In the genomic region with DNA sequence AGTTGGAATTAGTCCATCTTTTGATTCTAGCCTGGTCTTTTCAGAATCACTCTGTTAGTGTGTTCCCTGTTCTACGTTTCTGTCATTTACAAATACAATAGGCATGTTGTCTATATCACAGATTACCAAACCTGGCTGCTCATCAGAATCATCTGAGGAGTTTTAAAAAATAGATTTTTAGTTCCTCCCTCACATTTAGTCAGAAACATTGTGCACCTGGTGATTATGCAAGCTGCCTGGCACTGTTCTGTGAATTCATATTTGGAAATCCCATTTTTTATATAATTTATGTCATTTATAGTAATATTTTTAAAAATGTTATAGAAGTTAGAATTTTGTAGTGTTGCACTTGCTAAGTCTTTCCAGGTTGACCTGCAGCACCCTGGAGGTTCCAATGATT, we compare ENCODE assay signal across 15 cellular contexts.
DNase-seq lines count a peak whose midpoint lies in the region; ATAC-seq and TF ChIP-seq lines count a peak whose summit lies in the region.
"Had no signal": no experiment of that assay in that cellular context is flagged by ENCODE, and none has a peak within 500 bp of the region (broad histone marks: within the 10 kb centered on the region; RNA-seq: fewer than 3 reads in every experiment).

No MANE protein-coding gene starts in this region.

- peaks cover 6% of the 10 kb centered on the region for H3K9me3 Mint-ChIP-seq in activated naive CD4-positive, alpha-beta T cell treated with anti-CD3 and anti-CD28 coated beads, Interleukin-2, amount 50 U/mL, for 24 hours
- H3K9me3 Mint-ChIP-seq in activated naive CD4-positive, alpha-beta T cell treated with anti-CD3 and anti-CD28 coated beads, Interleukin-2, amount 10 ng/mL, durations not matched to agents 7 days and 5 days: no peaks in the 10 kb centered on the region
- H3K9me3 Mint-ChIP-seq in stimulated activated effector memory CD8-positive, alpha-beta T cell treated with anti-CD3 and anti-CD28 coated beads, Interleukin-12 subunit alpha, Interleukin-12 subunit beta, amount 100 ng/mL, for 72 hours: no peaks in the 10 kb centered on the region
- H3K9me3 Mint-ChIP-seq: CD4-positive, alpha-beta memory T cell had no signal

- CTCF ChIA-PET in activated naive CD4-positive, alpha-beta T cell treated with anti-CD3 and anti-CD28 coated beads, Interleukin-2, amount 10 ng/mL, durations not matched to agents 7 days and 5 days (lab: Charles Lee): no interaction called here

- no peak overlapping the region for H3K4me3 Mint-ChIP-seq in activated naive CD4-positive, alpha-beta T cell treated with anti-CD3 and anti-CD28 coated beads, Interleukin-2, amount 50 U/mL, for 24 hours
- H3K4me3 Mint-ChIP-seq in activated naive CD4-positive, alpha-beta T cell treated with anti-CD3 and anti-CD28 coated beads, Interleukin-2, amount 10 ng/mL, durations not matched to agents 7 days and 5 days: no peak overlapping the region
- H3K4me3 Mint-ChIP-seq in stimulated activated effector memory CD8-positive, alpha-beta T cell treated with anti-CD3 and anti-CD28 coated beads, Interleukin-12 subunit alpha, Interleukin-12 subunit beta, amount 100 ng/mL, for 72 hours: no peak overlapping the region

- H4K20me1 ChIP-seq in KMS-11 (ENCODE audit: insufficient read depth): no peaks in the 10 kb centered on the region; the same call in 1 of the 2 replicates

- H3K79me2 ChIP-seq in KMS-11 (ENCODE audit: insufficient read depth, low read depth): peaks cover 85% of the 10 kb centered on the region

- no peaks in the 10 kb centered on the region for H3K27me3 ChIP-seq in KMS-11 (ENCODE audit: insufficient read depth, low read depth)
- H3K27me3 ChIP-seq: BLaER1 treated with 17β-estradiol and CSF1 and Interleukin-3, amounts not matched to agents 10 nM and 100 nM had no signal

- peak overlapping the region; percentile 49 for H3K27ac Mint-ChIP-seq in activated naive CD4-positive, alpha-beta T cell treated with anti-CD3 and anti-CD28 coated beads, Interleukin-2, amount 50 U/mL, for 24 hours
- H3K27ac Mint-ChIP-seq in activated naive CD4-positive, alpha-beta T cell treated with anti-CD3 and anti-CD28 coated beads, Interleukin-2, amount 10 ng/mL, durations not matched to agents 7 days and 5 days: no peak overlapping the region
- peak overlapping the region; percentile 19 for H3K27ac Mint-ChIP-seq in stimulated activated effector memory CD8-positive, alpha-beta T cell treated with anti-CD3 and anti-CD28 coated beads, Interleukin-12 subunit alpha, Interleukin-12 subunit beta, amount 100 ng/mL, for 72 hours

- H3K4me3 ChIP-seq in KMS-11 (IDR thresholded peaks at IDR 0.05; ENCODE audit: insufficient read depth, low read depth, low read length): no peak overlapping the region
- H3K4me3 ChIP-seq: BLaER1 treated with 17β-estradiol and CSF1 and Interleukin-3, amounts not matched to agents 10 nM and 100 nM had no signal

- H3K27ac ChIP-seq in KMS-11: no peak overlapping the region
- H3K27ac ChIP-seq in caudate nucleus (ENCODE audit: low read depth, low read length): peak overlapping the region; percentile 63
- H3K27ac ChIP-seq: BLaER1 treated with 17β-estradiol and CSF1 and Interleukin-3, amounts not matched to agents 10 nM and 100 nM; HL-60 had no signal

- TF ChIP-seq CTCF in KMS-11 (conservative IDR thresholded peaks at IDR 0.05; ENCODE audit: low read depth, low read length): no peak

- ATAC-seq in stimulated activated effector memory CD8-positive, alpha-beta T cell treated with anti-CD3 and anti-CD28 coated beads, Interleukin-12 subunit alpha, Interleukin-12 subunit beta, amount 100 ng/mL, for 72 hours: no peak
- ATAC-seq: HCT116 had no signal

- no peaks in the 10 kb centered on the region for H3K27me3 Mint-ChIP-seq in activated naive CD4-positive, alpha-beta T cell treated with anti-CD3 and anti-CD28 coated beads, Interleukin-2, amount 50 U/mL, for 24 hours
- no peaks in the 10 kb centered on the region for H3K27me3 Mint-ChIP-seq in activated naive CD4-positive, alpha-beta T cell treated with anti-CD3 and anti-CD28 coated beads, Interleukin-2, amount 10 ng/mL, durations not matched to agents 7 days and 5 days
- H3K27me3 Mint-ChIP-seq: CD4-positive, alpha-beta memory T cell had no signal

- no peaks in the 10 kb centered on the region for H3K36me3 ChIP-seq in KMS-11 (ENCODE audit: insufficient read depth)

- peaks cover 13% of the 10 kb centered on the region for H3K36me3 Mint-ChIP-seq in activated naive CD4-positive, alpha-beta T cell treated with anti-CD3 and anti-CD28 coated beads, Interleukin-2, amount 50 U/mL, for 24 hours
- H3K36me3 Mint-ChIP-seq in activated naive CD4-positive, alpha-beta T cell treated with anti-CD3 and anti-CD28 coated beads, Interleukin-2, amount 10 ng/mL, durations not matched to agents 7 days and 5 days: peaks cover 40% of the 10 kb centered on the region
- H3K36me3 Mint-ChIP-seq in stimulated activated effector memory CD8-positive, alpha-beta T cell treated with anti-CD3 and anti-CD28 coated beads, Interleukin-12 subunit alpha, Interleukin-12 subunit beta, amount 100 ng/mL, for 72 hours: no peaks in the 10 kb centered on the region

- peak overlapping the region; percentile 41 for H3K4me2 ChIP-seq in KMS-11

- DNase-seq in activated naive CD4-positive, alpha-beta T cell treated with anti-CD3 and anti-CD28 coated beads, Interleukin-2, amount 10 ng/mL, durations not matched to agents 7 days and 5 days: no peak
- DNase-seq in caudate nucleus (lab: John Stamatoyannopoulos, UW) (peak in 6 of 61 donors; percentile 0 to 49 (median 28)), G401 (ENCODE audit: low spot score) (no peak), HCEC 1CT (no peak)
- DNase-seq in stimulated activated effector memory CD8-positive, alpha-beta T cell treated with anti-CD3 and anti-CD28 coated beads, Interleukin-12 subunit alpha, Interleukin-12 subunit beta, amount 100 ng/mL, for 72 hours (ENCODE audit: low spot score in 2 of 2): no peak
- no peak for DNase-seq in stimulated activated CD4-positive, alpha-beta T cell treated with anti-CD3 and anti-CD28 coated beads, Interleukin-4, amount 100 ng/mL, for 4 hours
- DNase-seq: ACHN, Caco-2, DND-41 had no signal

- in situ Hi-C loops in G401 (cut with HindIII; ENCODE audit: low sequenced_read_pairs): no loop called here

- no peak overlapping the region for H3K9ac ChIP-seq in KMS-11
- H3K9ac ChIP-seq: BLaER1 treated with 17β-estradiol and CSF1 and Interleukin-3, amounts not matched to agents 10 nM and 100 nM had no signal

- peaks cover 74% of the 10 kb centered on the region for H3K4me1 Mint-ChIP-seq in activated naive CD4-positive, alpha-beta T cell treated with anti-CD3 and anti-CD28 coated beads, Interleukin-2, amount 50 U/mL, for 24 hours
- H3K4me1 Mint-ChIP-seq in activated naive CD4-positive, alpha-beta T cell treated with anti-CD3 and anti-CD28 coated beads, Interleukin-2, amount 10 ng/mL, durations not matched to agents 7 days and 5 days: peaks cover 53% of the 10 kb centered on the region
- H3K4me1 Mint-ChIP-seq in stimulated activated effector memory CD8-positive, alpha-beta T cell treated with anti-CD3 and anti-CD28 coated beads, Interleukin-12 subunit alpha, Interleukin-12 subunit beta, amount 100 ng/mL, for 72 hours: peaks cover 29% of the 10 kb centered on the region

- no peak overlapping the region for H2AFZ ChIP-seq in KMS-11 (ENCODE audit: low read depth)

- H3K4me1 ChIP-seq in KMS-11 (ENCODE audit: low read depth, poor library complexity, severe bottlenecking): peaks cover 91% of the 10 kb centered on the region
